In genomic region chr2:241375300-241375699, GRCh38 we compare ENCODE assay signal across 16 cellular contexts.
"Had no signal": no experiment of that assay in that cellular context is flagged by ENCODE, and none has a peak within 500 bp of the region (broad histone marks: within the 10 kb centered on the region; RNA-seq: fewer than 3 reads in every experiment).

No MANE protein-coding gene starts in this region.

- FAIRE-seq: keratinocyte had no signal

- H2AFZ ChIP-seq: neural progenitor cell had no signal

- H3K27ac ChIP-seq: breast epithelium, heart right ventricle, left lung, neural progenitor cell, right atrium auricular region had no signal

- H3K36me3 ChIP-seq: breast epithelium had no signal

- DNase-seq: activated CD4-positive, alpha-beta T cell treated with anti-CD3 and anti-CD28 coated beads for 36 hours; activated CD8-positive, alpha-beta memory T cell treated with anti-CD3 and anti-CD28 coated beads, Interleukin-2, amount 50 U/mL, for 4 hours; activated CD8-positive, alpha-beta T cell treated with anti-CD3 and anti-CD28 coated beads for 36 hours; activated naive CD8-positive, alpha-beta T cell treated with anti-CD3 and anti-CD28 coated beads, Interleukin-2, amount 10 ng/mL, durations not matched to agents 7 days and 5 days; activated T-cell treated with anti-CD3 and anti-CD28 coated beads, Interleukin-2, amount 50 U/mL, for 72 hours; anterior cingulate cortex; foreskin melanocyte; heart right ventricle; left lung; mesendoderm; SW 1271 had no signal

- H3K27me3 ChIP-seq: breast epithelium, heart right ventricle, left lung, neural progenitor cell, right atrium auricular region had no signal

- H3K4me2 ChIP-seq: neural progenitor cell had no signal

- H3K4me3 ChIP-seq: breast epithelium, heart right ventricle, left lung, neural progenitor cell, right atrium auricular region, skin epidermis had no signal

- H3K4me1 ChIP-seq: neural progenitor cell had no signal

- H3K9ac ChIP-seq: neural progenitor cell had no signal

- H3K9me3 ChIP-seq: breast epithelium, heart right ventricle, left lung, right atrium auricular region had no signal

- ATAC-seq: activated CD4-positive, alpha-beta T cell treated with anti-CD3 and anti-CD28 coated beads for 36 hours; activated CD8-positive, alpha-beta T cell treated with anti-CD3 and anti-CD28 coated beads for 36 hours; activated T-cell treated with anti-CD3 and anti-CD28 coated beads, Interleukin-2, amount 50 U/mL, for 72 hours; heart right ventricle had no signal
